Comparison of ENCODE assay signal across 1 cellular context in genomic region chr6:129642322-129642721, GRCh38.
TF ChIP-seq lines count a peak whose summit lies in the region.

No MANE protein-coding gene starts in this region.

TF ChIP-seq in endothelial cell of umbilical vein, 7 proteins besides CTCF, POLR2A, EP300 and RAD21:
- no peak for TF ChIP-seq POLR2AphosphoS5 (IDR thresholded peaks at IDR 0.05; ENCODE audit: insufficient read depth, low read depth, low read length)
- no peak for TF ChIP-seq MAX (IDR thresholded peaks at IDR 0.05; ENCODE audit: insufficient read depth, insufficient read length)
- TF ChIP-seq FOS (IDR thresholded peaks at IDR 0.05; ENCODE audit: borderline replicate concordance, insufficient read depth, low read length): no peak
- TF ChIP-seq GATA2 (IDR thresholded peaks at IDR 0.05; ENCODE audit: insufficient read depth, insufficient read length, low read depth, low read length): no peak
- TF ChIP-seq MYC (IDR thresholded peaks at IDR 0.05; ENCODE audit: low read depth, low read length): no peak
- TF ChIP-seq JUN (IDR thresholded peaks at IDR 0.05; ENCODE audit: borderline replicate concordance, insufficient read depth, insufficient read length, low read depth): no peak
- TF ChIP-seq EZH2 (IDR thresholded peaks at IDR 0.05; ENCODE audit: borderline replicate concordance, low read depth, low read length, severe bottlenecking): no peak
